Comparison of ENCODE assay signal across 22 cellular contexts in the genomic region with DNA sequence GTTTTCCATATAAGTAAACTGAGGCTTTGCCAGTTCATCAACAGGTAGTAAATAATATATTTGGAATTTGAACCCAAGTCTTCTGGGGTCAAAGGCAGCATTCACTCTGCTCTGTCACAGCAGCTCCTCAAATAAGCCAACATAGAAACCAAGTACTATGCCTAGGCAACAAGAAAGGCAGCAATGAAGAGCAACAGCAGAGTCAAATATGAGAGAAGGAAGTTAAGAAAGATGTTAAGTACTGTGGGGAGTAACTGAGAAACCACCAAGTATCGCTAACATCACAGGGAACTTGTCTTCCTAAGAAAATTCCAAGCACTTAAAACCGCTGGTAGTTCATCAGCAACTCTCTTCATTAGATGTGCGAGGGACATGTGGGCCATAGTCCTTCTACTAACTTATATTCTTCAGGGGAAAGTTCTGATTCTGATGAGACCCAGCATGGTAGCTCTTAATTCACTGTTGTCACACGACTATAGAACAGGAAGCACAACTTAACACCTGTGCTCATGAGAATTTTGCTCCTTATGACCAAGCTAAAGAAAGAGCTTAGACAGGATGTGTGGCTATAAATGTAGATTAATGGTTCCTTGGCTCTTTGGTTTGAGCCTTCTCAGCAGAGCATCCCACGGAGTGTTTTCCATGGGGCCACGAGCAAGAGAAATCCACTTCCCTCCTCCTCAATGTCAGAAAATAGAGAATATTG.
A peak's percentile ranks its signal among the peaks of the same experiment; 100 is the strongest.
DNase-seq lines count a peak whose midpoint lies in the region; ATAC-seq lines count a peak whose summit lies in the region.
"Had no signal": no experiment of that assay in that cellular context is flagged by ENCODE, and none has a peak within 500 bp of the region (broad histone marks: within the 10 kb centered on the region; RNA-seq: fewer than 3 reads in every experiment).

No MANE protein-coding gene starts in this region.

- peaks cover 0 to 19% of the 10 kb centered on the region in 2 donors for H3K27me3 Mint-ChIP-seq in T-cell
- no peaks in the 10 kb centered on the region for H3K27me3 Mint-ChIP-seq in activated CD4-positive, alpha-beta T cell treated with anti-CD3 and anti-CD28 coated beads, Interleukin-2, amount 10 ng/mL, durations not matched to agents 7 days and 5 days

- H3K27ac Mint-ChIP-seq in T-cell: no peak overlapping the region
- H3K27ac Mint-ChIP-seq in activated CD4-positive, alpha-beta T cell treated with anti-CD3 and anti-CD28 coated beads, Interleukin-2, amount 10 ng/mL, durations not matched to agents 7 days and 5 days: no peak overlapping the region
- H3K27ac Mint-ChIP-seq: CD14-positive monocyte; T-helper 2 cell treated with Interferon-gamma antibody and Interleukin-4, amounts not matched to agents 5 μg/mL and 100 μg/mL, for 36 hours had no signal

- no peak overlapping the region for H3K4me3 Mint-ChIP-seq in T-cell
- no peak overlapping the region for H3K4me3 Mint-ChIP-seq in activated CD4-positive, alpha-beta T cell treated with anti-CD3 and anti-CD28 coated beads, Interleukin-2, amount 10 ng/mL, durations not matched to agents 7 days and 5 days
- H3K4me3 Mint-ChIP-seq: CD14-positive monocyte; T-helper 2 cell treated with Interferon-gamma antibody and Interleukin-4, amounts not matched to agents 5 μg/mL and 100 μg/mL, for 36 hours had no signal

- H3K36me3 Mint-ChIP-seq in T-cell: no peaks in the 10 kb centered on the region
- H3K36me3 Mint-ChIP-seq in activated CD4-positive, alpha-beta T cell treated with anti-CD3 and anti-CD28 coated beads, Interleukin-2, amount 10 ng/mL, durations not matched to agents 7 days and 5 days (ENCODE audit: low read depth): no peaks in the 10 kb centered on the region
- H3K36me3 Mint-ChIP-seq: CD14-positive monocyte had no signal

- H3K9me3 Mint-ChIP-seq in T-cell: no peaks in the 10 kb centered on the region
- H3K9me3 Mint-ChIP-seq in activated CD4-positive, alpha-beta T cell treated with anti-CD3 and anti-CD28 coated beads, Interleukin-2, amount 10 ng/mL, durations not matched to agents 7 days and 5 days: no peaks in the 10 kb centered on the region
- H3K9me3 Mint-ChIP-seq: T-helper 2 cell treated with Interferon-gamma antibody and Interleukin-4, amounts not matched to agents 5 μg/mL and 100 μg/mL, for 36 hours had no signal

- no peaks in the 10 kb centered on the region for H3K4me1 Mint-ChIP-seq in T-cell
- no peaks in the 10 kb centered on the region for H3K4me1 Mint-ChIP-seq in activated CD4-positive, alpha-beta T cell treated with anti-CD3 and anti-CD28 coated beads, Interleukin-2, amount 10 ng/mL, durations not matched to agents 7 days and 5 days
- H3K4me1 Mint-ChIP-seq: CD14-positive monocyte had no signal

- POLR2A ChIA-PET in T-cell (lab: Charles Lee): no interaction called here
- POLR2A ChIA-PET in activated CD4-positive, alpha-beta T cell treated with anti-CD3 and anti-CD28 coated beads, Interleukin-2, amount 10 ng/mL, durations not matched to agents 7 days and 5 days (lab: Charles Lee): no interaction called here

- CTCF ChIA-PET in T-cell (lab: Charles Lee): no interaction called here
- CTCF ChIA-PET in activated CD4-positive, alpha-beta T cell treated with anti-CD3 and anti-CD28 coated beads, Interleukin-2, amount 10 ng/mL, durations not matched to agents 7 days and 5 days (lab: Charles Lee): no interaction called here

- peak; percentile 60 for ATAC-seq in GM18868 (IDR thresholded peaks at IDR 0.05; ENCODE audit: unreplicated experiment)
- ATAC-seq in HG02798 (IDR thresholded peaks at IDR 0.05; ENCODE audit: poor library complexity, unreplicated experiment): peak; percentile 53
- no peak for ATAC-seq in T-cell (replicated peaks in 1 of 4)
- ATAC-seq: K562, Panc1 had no signal

- DNase-seq in MV-4-11 (lab: John Stamatoyannopoulos, UW) (peak; percentile 0), T-cell (no peak), amygdala (lab: John Stamatoyannopoulos, UW) (no peak)
- no peak for DNase-seq in activated CD4-positive, alpha-beta T cell treated with anti-CD3 and anti-CD28 coated beads, Interleukin-2, amount 50 U/mL, for 4 hours
- DNase-seq in activated CD4-positive, alpha-beta T cell treated with anti-CD3 and anti-CD28 coated beads, Interleukin-2, amount 10 ng/mL, durations not matched to agents 7 days and 5 days: no peak
- DNase-seq: BE2C, Calu3, DMS153, DND-41, HCEC 1CT, NCI-H2029, NCI-H446, NCI-H524 treated with DMSO at 0.1 percent for 48 hours, NCI-H774, SHP77, T-helper 1 cell had no signal

Comparison
In these comparisons a context has a peak if more than half of its experiments do, and no peak if none do; other contexts are left out.
1. ATAC-seq: peak in GM18868 (single experiment) and HG02798 (single experiment); none in T-cell (0 of 4).